Comparison of ENCODE assay signal across 1 cellular context in the genomic region with DNA sequence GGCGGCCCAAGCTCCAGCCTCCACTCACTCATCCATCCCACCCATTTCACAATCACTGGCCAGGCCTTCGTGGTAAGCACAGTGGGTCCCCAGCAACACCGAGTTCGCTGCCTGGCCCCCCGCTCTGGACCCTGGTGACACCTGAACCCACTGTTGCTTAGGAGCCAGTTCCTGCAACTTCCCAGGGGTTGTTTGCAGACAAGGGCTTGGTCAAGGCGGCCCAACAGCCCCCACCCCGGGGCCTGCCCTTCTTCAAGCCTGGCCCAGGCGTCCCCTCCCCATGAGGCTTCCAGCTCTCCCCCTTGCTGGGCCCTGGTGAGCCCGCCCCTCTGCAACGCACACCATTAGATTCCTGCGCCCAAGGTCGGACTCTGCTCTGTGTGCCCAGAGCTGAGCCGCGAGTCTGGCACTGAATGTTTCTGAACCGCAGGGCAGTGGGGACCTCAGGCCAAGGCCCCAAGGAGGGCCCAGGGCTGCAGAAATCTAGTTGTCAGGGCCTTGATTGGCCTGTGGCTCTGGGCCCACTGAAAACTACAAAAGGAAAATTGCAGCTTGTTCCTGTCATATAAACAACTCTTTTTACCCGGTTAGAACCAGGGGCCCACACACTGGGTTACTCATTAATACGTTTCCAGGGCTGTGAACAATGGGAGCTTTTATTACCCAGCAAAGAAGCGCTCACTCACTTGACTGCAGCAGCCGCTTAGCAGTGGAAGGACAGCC.
TF ChIP-seq lines count a peak whose summit lies in the region.

No MANE protein-coding gene starts in this region.

TF ChIP-seq in H1, 55 proteins besides CTCF, POLR2A, EP300 and RAD21:
- TF ChIP-seq, protein P1, sequence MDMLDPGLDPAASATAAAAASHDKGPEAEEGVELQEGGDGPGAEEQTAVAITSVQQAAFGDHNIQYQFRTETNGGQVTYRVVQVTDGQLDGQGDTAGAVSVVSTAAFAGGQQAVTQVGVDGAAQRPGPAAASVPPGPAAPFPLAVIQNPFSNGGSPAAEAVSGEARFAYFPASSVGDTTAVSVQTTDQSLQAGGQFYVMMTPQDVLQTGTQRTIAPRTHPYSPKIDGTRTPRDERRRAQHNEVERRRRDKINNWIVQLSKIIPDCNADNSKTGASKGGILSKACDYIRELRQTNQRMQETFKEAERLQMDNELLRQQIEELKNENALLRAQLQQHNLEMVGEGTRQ (IDR thresholded peaks at IDR 0.05; ENCODE audit: low read length) = no peak
- TF ChIP-seq EGR1 (IDR thresholded peaks at IDR 0.05; ENCODE audit: borderline replicate concordance, low read depth, low read length) (no peak), TBP (IDR thresholded peaks at IDR 0.05; ENCODE audit: low read depth, low read length) (no peak), SIN3A (conservative IDR thresholded peaks at IDR 0.05 in 1 of 2, IDR thresholded peaks at IDR 0.05 in 1 of 2; ENCODE audit: low read depth in 1 of 2, low read length in 2 of 2) (no peak), KDM1A (IDR thresholded peaks at IDR 0.05; ENCODE audit: borderline replicate concordance, low read length) (no peak), CREB1 (IDR thresholded peaks at IDR 0.05) (no peak), SRF (IDR thresholded peaks at IDR 0.05; ENCODE audit: low read depth, low read length) (no peak), NRF1 (IDR thresholded peaks at IDR 0.05; ENCODE audit: low read depth, low read length) (no peak), SP4 (IDR thresholded peaks at IDR 0.05; ENCODE audit: low read length) (no peak), POU5F1 (IDR thresholded peaks at IDR 0.05; ENCODE audit: low read depth, low read length) (no peak)
- TF ChIP-seq, protein P2, sequence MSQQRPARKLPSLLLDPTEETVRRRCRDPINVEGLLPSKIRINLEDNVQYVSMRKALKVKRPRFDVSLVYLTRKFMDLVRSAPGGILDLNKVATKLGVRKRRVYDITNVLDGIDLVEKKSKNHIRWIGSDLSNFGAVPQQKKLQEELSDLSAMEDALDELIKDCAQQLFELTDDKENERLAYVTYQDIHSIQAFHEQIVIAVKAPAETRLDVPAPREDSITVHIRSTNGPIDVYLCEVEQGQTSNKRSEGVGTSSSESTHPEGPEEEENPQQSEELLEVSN (IDR thresholded peaks at IDR 0.05) = no peak
- TF ChIP-seq, protein P3, sequence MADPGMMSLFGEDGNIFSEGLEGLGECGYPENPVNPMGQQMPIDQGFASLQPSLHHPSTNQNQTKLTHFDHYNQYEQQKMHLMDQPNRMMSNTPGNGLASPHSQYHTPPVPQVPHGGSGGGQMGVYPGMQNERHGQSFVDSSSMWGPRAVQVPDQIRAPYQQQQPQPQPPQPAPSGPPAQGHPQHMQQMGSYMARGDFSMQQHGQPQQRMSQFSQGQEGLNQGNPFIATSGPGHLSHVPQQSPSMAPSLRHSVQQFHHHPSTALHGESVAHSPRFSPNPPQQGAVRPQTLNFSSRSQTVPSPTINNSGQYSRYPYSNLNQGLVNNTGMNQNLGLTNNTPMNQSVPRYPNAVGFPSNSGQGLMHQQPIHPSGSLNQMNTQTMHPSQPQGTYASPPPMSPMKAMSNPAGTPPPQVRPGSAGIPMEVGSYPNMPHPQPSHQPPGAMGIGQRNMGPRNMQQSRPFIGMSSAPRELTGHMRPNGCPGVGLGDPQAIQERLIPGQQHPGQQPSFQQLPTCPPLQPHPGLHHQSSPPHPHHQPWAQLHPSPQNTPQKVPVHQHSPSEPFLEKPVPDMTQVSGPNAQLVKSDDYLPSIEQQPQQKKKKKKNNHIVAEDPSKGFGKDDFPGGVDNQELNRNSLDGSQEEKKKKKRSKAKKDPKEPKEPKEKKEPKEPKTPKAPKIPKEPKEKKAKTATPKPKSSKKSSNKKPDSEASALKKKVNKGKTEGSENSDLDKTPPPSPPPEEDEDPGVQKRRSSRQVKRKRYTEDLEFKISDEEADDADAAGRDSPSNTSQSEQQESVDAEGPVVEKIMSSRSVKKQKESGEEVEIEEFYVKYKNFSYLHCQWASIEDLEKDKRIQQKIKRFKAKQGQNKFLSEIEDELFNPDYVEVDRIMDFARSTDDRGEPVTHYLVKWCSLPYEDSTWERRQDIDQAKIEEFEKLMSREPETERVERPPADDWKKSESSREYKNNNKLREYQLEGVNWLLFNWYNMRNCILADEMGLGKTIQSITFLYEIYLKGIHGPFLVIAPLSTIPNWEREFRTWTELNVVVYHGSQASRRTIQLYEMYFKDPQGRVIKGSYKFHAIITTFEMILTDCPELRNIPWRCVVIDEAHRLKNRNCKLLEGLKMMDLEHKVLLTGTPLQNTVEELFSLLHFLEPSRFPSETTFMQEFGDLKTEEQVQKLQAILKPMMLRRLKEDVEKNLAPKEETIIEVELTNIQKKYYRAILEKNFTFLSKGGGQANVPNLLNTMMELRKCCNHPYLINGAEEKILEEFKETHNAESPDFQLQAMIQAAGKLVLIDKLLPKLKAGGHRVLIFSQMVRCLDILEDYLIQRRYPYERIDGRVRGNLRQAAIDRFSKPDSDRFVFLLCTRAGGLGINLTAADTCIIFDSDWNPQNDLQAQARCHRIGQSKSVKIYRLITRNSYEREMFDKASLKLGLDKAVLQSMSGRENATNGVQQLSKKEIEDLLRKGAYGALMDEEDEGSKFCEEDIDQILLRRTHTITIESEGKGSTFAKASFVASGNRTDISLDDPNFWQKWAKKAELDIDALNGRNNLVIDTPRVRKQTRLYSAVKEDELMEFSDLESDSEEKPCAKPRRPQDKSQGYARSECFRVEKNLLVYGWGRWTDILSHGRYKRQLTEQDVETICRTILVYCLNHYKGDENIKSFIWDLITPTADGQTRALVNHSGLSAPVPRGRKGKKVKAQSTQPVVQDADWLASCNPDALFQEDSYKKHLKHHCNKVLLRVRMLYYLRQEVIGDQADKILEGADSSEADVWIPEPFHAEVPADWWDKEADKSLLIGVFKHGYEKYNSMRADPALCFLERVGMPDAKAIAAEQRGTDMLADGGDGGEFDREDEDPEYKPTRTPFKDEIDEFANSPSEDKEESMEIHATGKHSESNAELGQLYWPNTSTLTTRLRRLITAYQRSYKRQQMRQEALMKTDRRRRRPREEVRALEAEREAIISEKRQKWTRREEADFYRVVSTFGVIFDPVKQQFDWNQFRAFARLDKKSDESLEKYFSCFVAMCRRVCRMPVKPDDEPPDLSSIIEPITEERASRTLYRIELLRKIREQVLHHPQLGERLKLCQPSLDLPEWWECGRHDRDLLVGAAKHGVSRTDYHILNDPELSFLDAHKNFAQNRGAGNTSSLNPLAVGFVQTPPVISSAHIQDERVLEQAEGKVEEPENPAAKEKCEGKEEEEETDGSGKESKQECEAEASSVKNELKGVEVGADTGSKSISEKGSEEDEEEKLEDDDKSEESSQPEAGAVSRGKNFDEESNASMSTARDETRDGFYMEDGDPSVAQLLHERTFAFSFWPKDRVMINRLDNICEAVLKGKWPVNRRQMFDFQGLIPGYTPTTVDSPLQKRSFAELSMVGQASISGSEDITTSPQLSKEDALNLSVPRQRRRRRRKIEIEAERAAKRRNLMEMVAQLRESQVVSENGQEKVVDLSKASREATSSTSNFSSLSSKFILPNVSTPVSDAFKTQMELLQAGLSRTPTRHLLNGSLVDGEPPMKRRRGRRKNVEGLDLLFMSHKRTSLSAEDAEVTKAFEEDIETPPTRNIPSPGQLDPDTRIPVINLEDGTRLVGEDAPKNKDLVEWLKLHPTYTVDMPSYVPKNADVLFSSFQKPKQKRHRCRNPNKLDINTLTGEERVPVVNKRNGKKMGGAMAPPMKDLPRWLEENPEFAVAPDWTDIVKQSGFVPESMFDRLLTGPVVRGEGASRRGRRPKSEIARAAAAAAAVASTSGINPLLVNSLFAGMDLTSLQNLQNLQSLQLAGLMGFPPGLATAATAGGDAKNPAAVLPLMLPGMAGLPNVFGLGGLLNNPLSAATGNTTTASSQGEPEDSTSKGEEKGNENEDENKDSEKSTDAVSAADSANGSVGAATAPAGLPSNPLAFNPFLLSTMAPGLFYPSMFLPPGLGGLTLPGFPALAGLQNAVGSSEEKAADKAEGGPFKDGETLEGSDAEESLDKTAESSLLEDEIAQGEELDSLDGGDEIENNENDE (IDR thresholded peaks at IDR 0.05; ENCODE audit: insufficient replicate concordance, low read length) = no peak
